ENCODE assay signal across 1 cellular context in genomic region chr12:76232013-76232412, GRCh38.
TF ChIP-seq lines count a peak whose summit lies in the region.

No MANE protein-coding gene starts in this region.

TF ChIP-seq in H1, 55 proteins besides CTCF, POLR2A, EP300 and RAD21 (continued from another document):
- no peak for TF ChIP-seq GABPA (IDR thresholded peaks at IDR 0.05; ENCODE audit: borderline replicate concordance, insufficient read depth, low read length)
- no peak for TF ChIP-seq BACH1 (IDR thresholded peaks at IDR 0.05; ENCODE audit: low read length)
- TF ChIP-seq RNF2 (IDR thresholded peaks at IDR 0.05; ENCODE audit: borderline replicate concordance, low read depth, low read length, missing control alignments, poor library complexity, severe bottlenecking), result no peak
- TF ChIP-seq POLR2AphosphoS5 (IDR thresholded peaks at IDR 0.05; ENCODE audit: low read depth, low read length), result no peak
- TF ChIP-seq POU5F1 (IDR thresholded peaks at IDR 0.05; ENCODE audit: low read depth, low read length), result no peak
- TF ChIP-seq RBBP5 (IDR thresholded peaks at IDR 0.05; ENCODE audit: borderline replicate concordance, low read depth, low read length), result no peak
- TF ChIP-seq SIX5 (IDR thresholded peaks at IDR 0.05; ENCODE audit: low read depth, low read length), result no peak
- no peak for TF ChIP-seq JUND (IDR thresholded peaks at IDR 0.05; ENCODE audit: low read length)
- TF ChIP-seq SAP30 (IDR thresholded peaks at IDR 0.05; ENCODE audit: insufficient read depth, insufficient replicate concordance, low read length), result no peak
- no peak for TF ChIP-seq RXRA (IDR thresholded peaks at IDR 0.05; ENCODE audit: insufficient read depth, low read depth, low read length)
- TF ChIP-seq BRCA1 (IDR thresholded peaks at IDR 0.05; ENCODE audit: low read depth, low read length), result no peak
- no peak for TF ChIP-seq JUN (IDR thresholded peaks at IDR 0.05; ENCODE audit: low read depth, low read length)
